ENCODE assay signal across 21 cellular contexts in genomic region chr7:37318541-37318940, GRCh38.
DNase-seq lines count a peak whose midpoint lies in the region; FAIRE-seq and TF ChIP-seq lines count a peak whose summit lies in the region.
"Had no signal": no experiment of that assay in that cellular context is flagged by ENCODE, and none has a peak within 500 bp of the region (broad histone marks: within the 10 kb centered on the region; RNA-seq: fewer than 3 reads in every experiment).

No MANE protein-coding gene starts in this region.

- H3K27ac ChIP-seq in neutrophil: peak overlapping the region; percentile 72

- no peak overlapping the region for H3K27ac Mint-ChIP-seq in activated naive CD8-positive, alpha-beta T cell treated with anti-CD3 and anti-CD28 coated beads for 36 hours
- H3K27ac Mint-ChIP-seq in activated T-helper 1 cell treated with anti-CD3 and anti-CD28 coated beads, Interleukin-12 subunit alpha, Interleukin-12 subunit beta, Interleukin-2, Interleukin-4 antibody, amounts not matched to agents 30 ng/mL and 10 ng/mL and 1 ng/mL, durations not matched to agents 14 hours and 24 hours and 36 hours: no peak overlapping the region
- H3K27ac Mint-ChIP-seq: progenitor cell of endocrine pancreas; T-helper 2 cell treated with Interferon-gamma antibody and Interleukin-4, amounts not matched to agents 5 μg/mL and 100 μg/mL, for 36 hours had no signal

- peak; percentile 43 for FAIRE-seq in GM12891 (lab: Jason Lieb, UNC)
- FAIRE-seq in RCC 7860 (lab: Jason Lieb, UNC): no peak
- FAIRE-seq: frontal cortex had no signal

- H3K4me2 ChIP-seq in Loucy (ENCODE audit: low read depth, low read length, poor library complexity, severe bottlenecking): peak overlapping the region; percentile 80

- H3K4me1 Mint-ChIP-seq in activated naive CD8-positive, alpha-beta T cell treated with anti-CD3 and anti-CD28 coated beads for 36 hours: peaks cover 20% of the 10 kb centered on the region
- H3K4me1 Mint-ChIP-seq in activated T-helper 1 cell treated with anti-CD3 and anti-CD28 coated beads, Interleukin-12 subunit alpha, Interleukin-12 subunit beta, Interleukin-2, Interleukin-4 antibody, amounts not matched to agents 30 ng/mL and 10 ng/mL and 1 ng/mL, durations not matched to agents 14 hours and 24 hours and 36 hours (ENCODE audit: low read depth): peaks cover 18% of the 10 kb centered on the region

- no peak overlapping the region for H2AFZ ChIP-seq in Loucy (ENCODE audit: low read length)

- no peak overlapping the region for H3K9ac ChIP-seq in Loucy (ENCODE audit: low read depth, low read length, poor library complexity, severe bottlenecking)

- H3K9me3 ChIP-seq in Loucy (ENCODE audit: insufficient read depth, low read depth, low read length): no peaks in the 10 kb centered on the region
- no peaks in the 10 kb centered on the region for H3K9me3 ChIP-seq in neutrophil

- peaks cover 3% of the 10 kb centered on the region for H3K9me3 Mint-ChIP-seq in activated naive CD8-positive, alpha-beta T cell treated with anti-CD3 and anti-CD28 coated beads for 36 hours
- no peaks in the 10 kb centered on the region for H3K9me3 Mint-ChIP-seq in activated T-helper 1 cell treated with anti-CD3 and anti-CD28 coated beads, Interleukin-12 subunit alpha, Interleukin-12 subunit beta, Interleukin-2, Interleukin-4 antibody, amounts not matched to agents 30 ng/mL and 10 ng/mL and 1 ng/mL, durations not matched to agents 14 hours and 24 hours and 36 hours
- H3K9me3 Mint-ChIP-seq: T-helper 2 cell treated with Interferon-gamma antibody and Interleukin-4, amounts not matched to agents 5 μg/mL and 100 μg/mL, for 36 hours had no signal

- H3K36me3 ChIP-seq in Loucy (ENCODE audit: insufficient read depth, low read length) (peaks cover 21% of the 10 kb centered on the region), neutrophil (peaks cover 6% of the 10 kb centered on the region)

- TF ChIP-seq CTCF in Loucy (conservative IDR thresholded peaks at IDR 0.05; ENCODE audit: low read length): no peak
- no peak for TF ChIP-seq CTCF in neutrophil (IDR thresholded peaks at IDR 0.05)

- H3F3A ChIP-seq in Loucy (ENCODE audit: low read depth): peaks cover 6% of the 10 kb centered on the region

- H3K4me3 ChIP-seq in Loucy (ENCODE audit: low read length, poor library complexity, severe bottlenecking) (peak overlapping the region; percentile 52), neutrophil (ENCODE audit: low read depth in 1 of 2, low read length in 1 of 2) (no peak overlapping the region)

- TF ChIP-seq POLR2A in GM12891 (IDR thresholded peaks at IDR 0.05; ENCODE audit: low read depth, low read length): no peak

- H3K79me2 ChIP-seq in Loucy (ENCODE audit: insufficient read depth, low read length): peaks cover 74% of the 10 kb centered on the region

- intact Hi-C loops in cardiac septum (cut with DNase I): no loop called here
- intact Hi-C loops in activated T-helper 1 cell treated with anti-CD3 and anti-CD28 coated beads, Interleukin-12 subunit alpha, Interleukin-12 subunit beta, Interleukin-2, Interleukin-4 antibody, amounts not matched to agents 30 ng/mL and 10 ng/mL and 1 ng/mL, durations not matched to agents 14 hours and 24 hours and 36 hours (cut with micrococcal nuclease): no loop called here

- DNase-seq in GM12891 (ENCODE audit: insufficient read length, low spot score) (no peak), cardiac septum (ENCODE audit: low spot score) (no peak), RCC 7860 (ENCODE audit: low spot score) (no peak)
- DNase-seq in activated naive CD8-positive, alpha-beta T cell treated with anti-CD3 and anti-CD28 coated beads for 36 hours: peak; percentile 9
- no peak for DNase-seq in activated T-helper 1 cell treated with anti-CD3 and anti-CD28 coated beads, Interleukin-12 subunit alpha, Interleukin-12 subunit beta, Interleukin-2, Interleukin-4 antibody, amounts not matched to agents 30 ng/mL and 10 ng/mL and 1 ng/mL, durations not matched to agents 14 hours and 24 hours and 36 hours (ENCODE audit: low spot score)
- DNase-seq: activated CD4-positive, alpha-beta T cell treated with anti-CD3 and anti-CD28 coated beads for 1 hour; Calu3; erythroblast; HCEC 1CT; left cardiac atrium; NCI-H1048; NCI-H510A treated with DMSO at 0.1 percent for 48 hours; Right ventricle myocardium superior; stimulated activated CD4-positive, alpha-beta T cell treated with anti-CD3 and anti-CD28 coated beads, Interleukin-1b, Interleukin-23, amount 100 ng/mL, for 48 hours; stimulated activated naive CD8-positive, alpha-beta T cell treated with anti-CD3 and anti-CD28 coated beads, Interleukin-15, Interleukin-2, amounts not matched to agents 100 U/mL and 50 U/mL, for 24 hours; trophoblast cell had no signal

- H3K36me3 Mint-ChIP-seq in activated naive CD8-positive, alpha-beta T cell treated with anti-CD3 and anti-CD28 coated beads for 36 hours: peaks cover 32% of the 10 kb centered on the region
- peaks cover 29% of the 10 kb centered on the region for H3K36me3 Mint-ChIP-seq in activated T-helper 1 cell treated with anti-CD3 and anti-CD28 coated beads, Interleukin-12 subunit alpha, Interleukin-12 subunit beta, Interleukin-2, Interleukin-4 antibody, amounts not matched to agents 30 ng/mL and 10 ng/mL and 1 ng/mL, durations not matched to agents 14 hours and 24 hours and 36 hours (ENCODE audit: low read depth)

- peaks cover 22% of the 10 kb centered on the region for H3K4me1 ChIP-seq in Loucy (ENCODE audit: insufficient read depth, low read length, poor library complexity, severe bottlenecking)
- H3K4me1 ChIP-seq in neutrophil (ENCODE audit: control insufficient read depth in 1 of 2, insufficient read depth in 1 of 2, low read depth in 1 of 2, low read length in 1 of 2): peaks cover 40 to 45% of the 10 kb centered on the region in 2 experiments

- peaks cover 48% of the 10 kb centered on the region for H4K20me1 ChIP-seq in Loucy (ENCODE audit: insufficient read depth, low read length, poor library complexity, severe bottlenecking)

- no peaks in the 10 kb centered on the region for H3K27me3 Mint-ChIP-seq in activated naive CD8-positive, alpha-beta T cell treated with anti-CD3 and anti-CD28 coated beads for 36 hours
- H3K27me3 Mint-ChIP-seq in activated T-helper 1 cell treated with anti-CD3 and anti-CD28 coated beads, Interleukin-12 subunit alpha, Interleukin-12 subunit beta, Interleukin-2, Interleukin-4 antibody, amounts not matched to agents 30 ng/mL and 10 ng/mL and 1 ng/mL, durations not matched to agents 14 hours and 24 hours and 36 hours (ENCODE audit: insufficient read depth): no peaks in the 10 kb centered on the region
- H3K27me3 Mint-ChIP-seq: progenitor cell of endocrine pancreas had no signal

- H3K4me3 Mint-ChIP-seq in activated naive CD8-positive, alpha-beta T cell treated with anti-CD3 and anti-CD28 coated beads for 36 hours: no peak overlapping the region
- no peak overlapping the region for H3K4me3 Mint-ChIP-seq in activated T-helper 1 cell treated with anti-CD3 and anti-CD28 coated beads, Interleukin-12 subunit alpha, Interleukin-12 subunit beta, Interleukin-2, Interleukin-4 antibody, amounts not matched to agents 30 ng/mL and 10 ng/mL and 1 ng/mL, durations not matched to agents 14 hours and 24 hours and 36 hours
- H3K4me3 Mint-ChIP-seq: T-helper 2 cell treated with Interferon-gamma antibody and Interleukin-4, amounts not matched to agents 5 μg/mL and 100 μg/mL, for 36 hours had no signal

- no peaks in the 10 kb centered on the region for H3K9me2 ChIP-seq in Loucy (replicated peaks; ENCODE audit: low read depth, low read length)

- H3K27me3 ChIP-seq in Loucy (ENCODE audit: insufficient read depth, low read length, poor library complexity, severe bottlenecking) (no peaks in the 10 kb centered on the region), neutrophil (no peaks in the 10 kb centered on the region)

TF ChIP-seq in GM12891, 5 proteins besides CTCF, POLR2A, EP300 and RAD21:
- TF ChIP-seq SPI1 (IDR thresholded peaks at IDR 0.05; ENCODE audit: low read depth, low read length) (no peak), POU2F2 (IDR thresholded peaks at IDR 0.05; ENCODE audit: low read depth, low read length) (no peak), PAX5 (IDR thresholded peaks at IDR 0.05; ENCODE audit: insufficient read depth, low read length, severe bottlenecking) (no peak), TAF1 (IDR thresholded peaks at IDR 0.05; ENCODE audit: low read depth, low read length) (no peak), POLR2AphosphoS5 (IDR thresholded peaks at IDR 0.05; ENCODE audit: low read depth, low read length) (no peak)
